In the genomic region with DNA sequence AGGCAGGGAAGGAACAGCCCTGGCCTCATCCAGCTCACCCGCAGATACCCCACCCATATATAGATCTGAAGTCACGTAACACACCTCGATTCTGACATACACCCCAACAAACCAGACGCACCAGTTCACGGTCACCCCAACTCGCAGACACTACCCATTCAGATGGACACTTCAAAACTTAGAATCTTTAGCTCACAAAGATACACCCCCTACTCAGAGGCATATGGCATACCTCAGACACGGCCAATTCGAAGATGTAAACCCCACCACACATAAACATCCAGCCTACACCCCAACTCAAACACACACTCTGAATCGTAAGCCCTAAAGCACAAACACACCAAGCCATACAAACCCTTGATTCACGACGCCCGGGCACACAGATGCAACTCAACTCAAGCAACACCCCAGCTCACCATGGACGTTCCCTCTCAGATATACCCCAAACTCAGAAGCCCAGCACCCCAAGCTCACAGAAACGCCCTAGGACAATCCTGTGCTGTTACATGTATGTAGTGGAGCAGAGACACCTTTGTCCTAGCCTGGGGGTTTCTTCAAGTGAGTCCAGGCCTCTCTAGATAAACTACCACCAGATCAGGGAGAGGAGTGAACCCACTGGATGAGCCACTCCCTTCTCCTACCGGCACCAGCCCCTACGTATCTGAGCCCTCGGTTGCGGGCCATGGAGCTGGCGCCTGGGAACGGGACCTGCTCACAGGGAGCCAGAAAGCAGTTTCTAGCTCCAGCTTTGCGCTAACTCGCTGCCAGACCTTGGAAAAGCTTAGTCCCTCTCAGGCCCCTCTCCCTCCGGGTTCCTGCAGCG, we compare ENCODE assay signal across 8 cellular contexts. TPM values are rescaled to one million over a fixed set of nuclear protein-coding genes. Genes with fewer than 3 reads are reported as not detected.
DNase-seq lines count a peak whose midpoint lies in the region; ATAC-seq lines count a peak whose summit lies in the region.

No MANE protein-coding gene starts in this region.

- no peak overlapping the region for H3K9ac ChIP-seq in HUES48 (ENCODE audit: low read depth, low read length)

- H3K27ac ChIP-seq in HUES48 (ENCODE audit: low read depth, low read length) (no peak overlapping the region), cingulate gyrus (ENCODE audit: low read depth, low read length) (peak overlapping the region; percentile 83), mesodermal cell (ENCODE audit: low read depth, low read length, severe bottlenecking) (peak overlapping the region; percentile 16)

- DNase-seq in 8988T (peak; percentile 32), NCI-H1417 treated with DMSO at 0.1 percent for 48 hours (lab: John Stamatoyannopoulos, UW) (no peak)

- no peaks in the 10 kb centered on the region for H3K9me3 ChIP-seq in HUES48 (ENCODE audit: control insufficient read depth, insufficient read depth, low read length)
- no peaks in the 10 kb centered on the region for H3K9me3 ChIP-seq in mesodermal cell (ENCODE audit: control insufficient read depth, low read length)

- H3K27me3 ChIP-seq in HUES48 (ENCODE audit: control insufficient read depth, insufficient read depth, low read length), result peaks cover 52% of the 10 kb centered on the region

- ATAC-seq in HG03460 (IDR thresholded peaks at IDR 0.05; ENCODE audit: unreplicated experiment) (no peak), HG03175 (IDR thresholded peaks at IDR 0.05; ENCODE audit: unreplicated experiment) (no peak), HG03025 (IDR thresholded peaks at IDR 0.05; ENCODE audit: low FRiP score, unreplicated experiment) (no peak)

- 43 to 44% methylated on average over 20 to 21 of the region's 24 CpGs for WGBS in mesodermal cell (ENCODE audit: insufficient coverage in 2 of 2), 2 experiments

- H3K4me3 ChIP-seq in HUES48 (ENCODE audit: low read depth, low read length), result peak overlapping the region; percentile 58
- peak overlapping the region; percentile 36 for H3K4me3 ChIP-seq in mesodermal cell (ENCODE audit: extremely low read depth, insufficient read depth, low read length, poor library complexity, severe bottlenecking)

- H3K36me3 ChIP-seq in HUES48 (ENCODE audit: control insufficient read depth, insufficient read depth, low read length), result no peaks in the 10 kb centered on the region
- H3K36me3 ChIP-seq in mesodermal cell (ENCODE audit: control insufficient read depth, insufficient read depth, low read length), result no peaks in the 10 kb centered on the region

- H3K4me1 ChIP-seq in HUES48 (ENCODE audit: control insufficient read depth, insufficient read depth, low read length), result peaks cover 26% of the 10 kb centered on the region; the same call in 1 of the 2 replicates
- peaks cover 14% of the 10 kb centered on the region for H3K4me1 ChIP-seq in mesodermal cell (ENCODE audit: control insufficient read depth, insufficient read depth, low read length, poor library complexity, severe bottlenecking)

RNA-seq across cellular contexts. Expression of gene PSD, which starts 8.8 kb away (rescaled TPM):
- polyA plus RNA-seq in mesodermal cell (2013, experiment 1 of 2), result 6.6 TPM
- polyA plus RNA-seq in mesodermal cell (2013, experiment 2 of 2), result 5.9 TPM

RNA-seq across cellular contexts. Expression of gene FBXL15, which starts 10.8 kb away (rescaled TPM):
- 9.8 TPM for polyA plus RNA-seq in mesodermal cell (2013, experiment 1 of 2)
- polyA plus RNA-seq in mesodermal cell (2013, experiment 2 of 2), result 7.5 TPM

RNA-seq across cellular contexts. Expression of gene NFKB2, which starts 14.3 kb away (rescaled TPM):
- polyA plus RNA-seq in mesodermal cell (2013, experiment 1 of 2), result 31.4 TPM
- 26.3 TPM for polyA plus RNA-seq in mesodermal cell (2013, experiment 2 of 2)

RNA-seq across cellular contexts. Expression of gene CUEDC2, which starts 22.6 kb away (rescaled TPM):
- polyA plus RNA-seq in mesodermal cell (2013, experiment 1 of 2), result 90.8 TPM
- polyA plus RNA-seq in mesodermal cell (2013, experiment 2 of 2), result 74.4 TPM

RNA-seq across cellular contexts. Expression of gene C10orf95, which starts 41.5 kb away (rescaled TPM):
- polyA plus RNA-seq in mesodermal cell (2013, experiment 1 of 2), result not detected
- not detected for polyA plus RNA-seq in mesodermal cell (2013, experiment 2 of 2)
